In genomic region chr12:57609781-57610552, GRCh38 we compare ENCODE assay signal across 10 cellular contexts. TPM values are rescaled to one million over a fixed set of nuclear protein-coding genes. Genes with fewer than 3 reads are reported as not detected.
DNase-seq lines count a peak whose midpoint lies in the region; ATAC-seq and TF ChIP-seq lines count a peak whose summit lies in the region.
"Had no signal": no experiment of that assay in that cellular context is flagged by ENCODE, and none has a peak within 500 bp of the region (broad histone marks: within the 10 kb centered on the region; RNA-seq: fewer than 3 reads in every experiment).

No MANE protein-coding gene starts in this region.

- H3K4me3 ChIP-seq in H7 (ENCODE audit: insufficient read depth, low read depth, low read length), result peak overlapping the region; percentile 63
- H3K4me3 ChIP-seq in ascending aorta, result peak overlapping the region; percentile 70 to 88
- peak overlapping the region; percentile 72 for H3K4me3 ChIP-seq in iPS-18c (ENCODE audit: insufficient read depth, low read depth, low read length)
- H3K4me3 ChIP-seq in skeletal muscle tissue (ENCODE audit: low read length in 3 of 3), result peak overlapping the region; percentile 52 to 64 (median 56)

- no peak for ATAC-seq in GM19328 (IDR thresholded peaks at IDR 0.05; ENCODE audit: unreplicated experiment)

- H3K36me3 ChIP-seq in H7 (replicated peaks; ENCODE audit: control insufficient read depth, insufficient read depth, low read length), result no peaks in the 10 kb centered on the region; the same call in 1 of the 2 replicates
- peaks cover 6 to 26% of the 10 kb centered on the region in 2 donors for H3K36me3 ChIP-seq in ascending aorta
- H3K36me3 ChIP-seq in skeletal muscle tissue (ENCODE audit: control insufficient read depth in 3 of 3, insufficient read depth in 3 of 3, low read length in 3 of 3), result peaks cover 0 to 3% (median 2%) of the 10 kb centered on the region in 3 donors

- DNase-seq in H7 (peak; percentile 80), ascending aorta (ENCODE audit: low spot score in 2 of 2) (no peak), NCI-H146 (lab: John Stamatoyannopoulos, UW) (no peak), NCI-H2029 treated with DMSO at 0.1 percent for 48 hours (lab: John Stamatoyannopoulos, UW) (no peak)
- DNase-seq in activated CD4-positive, CD25-positive, alpha-beta regulatory T cell (lab: John Stamatoyannopoulos, UW), result no peak
- DNase-seq: SW 1271 had no signal

- H3K27me3 ChIP-seq in H7 (ENCODE audit: control insufficient read depth, insufficient read depth, low read length), result peaks cover 51% of the 10 kb centered on the region
- H3K27me3 ChIP-seq in ascending aorta, result no peaks in the 10 kb centered on the region
- peaks cover 29 to 62% (median 61%) of the 10 kb centered on the region in 3 donors for H3K27me3 ChIP-seq in skeletal muscle tissue (ENCODE audit: control insufficient read depth in 3 of 3, insufficient read depth in 3 of 3, low read length in 3 of 3)

- H3K4me1 ChIP-seq in ascending aorta (peaks cover 6 to 45% of the 10 kb centered on the region in 2 donors), skeletal muscle tissue (ENCODE audit: control insufficient read depth in 3 of 3, insufficient read depth in 3 of 3, low read length in 3 of 3) (peaks cover 21 to 29% (median 23%) of the 10 kb centered on the region in 3 donors)

- peak overlapping the region; percentile 43 to 73 (median 45) for H3K9ac ChIP-seq in skeletal muscle tissue (ENCODE audit: low read depth in 1 of 3, low read length in 3 of 3)

- H3K9me3 ChIP-seq in ascending aorta (no peaks in the 10 kb centered on the region), iPS-18c (ENCODE audit: control insufficient read depth, insufficient read depth, low read length) (peaks cover 2% of the 10 kb centered on the region), skeletal muscle tissue (ENCODE audit: control insufficient read depth in 3 of 3, low read length in 3 of 3) (no peaks in the 10 kb centered on the region)

- TF ChIP-seq CTCF in ascending aorta (IDR thresholded peaks at IDR 0.05), result no peak

- intact Hi-C loops in ascending aorta (cut with DNase I), result loop anchor here (2.0 to 5.0 kb wide), 2 partner anchors 19 to 82 kb away; partner anchors contain the start of genes OS9 and PIP4K2C

- peak overlapping the region; percentile 87 to 97 for H3K27ac ChIP-seq in ascending aorta
- H3K27ac ChIP-seq in skeletal muscle tissue (ENCODE audit: low read depth, low read length), result peak overlapping the region; percentile 66

RNA-seq across cellular contexts. Expression of gene ARHGEF25, which starts 1.3 kb away (rescaled TPM):
- 8.7 and 19.8 TPM in 2 replicates for total RNA-seq in H7 (2014; rRNA removed; shearing (Covaris generic))
- 47.8 TPM for total RNA-seq in ascending aorta
- 23.0 TPM for total RNA-seq in skeletal muscle tissue

RNA-seq across cellular contexts. Expression of gene DTX3, which starts 5.3 kb away (rescaled TPM):
- total RNA-seq in H7 (2014; rRNA removed; shearing (Covaris generic)), result 42.9 and 52.9 TPM in 2 replicates
- total RNA-seq in ascending aorta (33.5 TPM), skeletal muscle tissue (7.8 TPM)

RNA-seq across cellular contexts. Expression of gene PIP4K2C, which starts 19.0 kb away (rescaled TPM):
- total RNA-seq in H7 (2014; rRNA removed; shearing (Covaris generic)), result 26.0 and 26.3 TPM in 2 replicates
- total RNA-seq in ascending aorta, result 153 TPM
- 5.7 TPM for total RNA-seq in skeletal muscle tissue

RNA-seq across cellular contexts. Expression of gene B4GALNT1, which starts 23.0 kb away (rescaled TPM):
- 0.59 and 0.70 TPM in 2 replicates for total RNA-seq in H7 (2014; rRNA removed; shearing (Covaris generic))
- total RNA-seq in ascending aorta (16.6 TPM), skeletal muscle tissue (3.1 TPM)
- total RNA-seq: bronchial epithelial cell had no signal
